ENCODE assay signal across 10 cellular contexts in genomic region chr1:56330400-56331026, GRCh38.
DNase-seq lines count a peak whose midpoint lies in the region; ATAC-seq, FAIRE-seq and TF ChIP-seq lines count a peak whose summit lies in the region.
"Had no signal": no experiment of that assay in that cellular context is flagged by ENCODE, and none has a peak within 500 bp of the region (broad histone marks: within the 10 kb centered on the region; RNA-seq: fewer than 3 reads in every experiment).

No MANE protein-coding gene starts in this region.

- peak; percentile 80 for FAIRE-seq in RCC 7860 (lab: Jason Lieb, UNC)

- 74 to 79% methylated on average over 1 of the region's 1 CpG for WGBS in lower leg skin, 2 donors

- intact Hi-C loops in naive thymus-derived CD4-positive, alpha-beta T cell (cut with micrococcal nuclease): no loop called here
- intact Hi-C loops in lower leg skin (cut with DNase I; ENCODE audit: low total_unique reads) (no loop called here), left ventricle myocardium inferior (cut with micrococcal nuclease) (no loop called here)

- no peak overlapping the region for H3K4me3 ChIP-seq in naive thymus-derived CD4-positive, alpha-beta T cell (ENCODE audit: low read length)
- H3K4me3 ChIP-seq in lower leg skin (ENCODE audit: low read depth, poor library complexity, severe bottlenecking): no peak overlapping the region
- no peak overlapping the region for H3K4me3 ChIP-seq in left ventricle myocardium inferior
- H3K4me3 ChIP-seq: SK-N-MC had no signal

- no peak overlapping the region for H3K4me3 Mint-ChIP-seq in naive thymus-derived CD4-positive, alpha-beta T cell

- H3K4me1 Mint-ChIP-seq in naive thymus-derived CD4-positive, alpha-beta T cell: peaks cover 0 to 7% (median 0%) of the 10 kb centered on the region in 7 donors

- no peaks in the 10 kb centered on the region for H3K36me3 ChIP-seq in naive thymus-derived CD4-positive, alpha-beta T cell (ENCODE audit: control insufficient read depth in 2 of 3, insufficient read depth in 3 of 3, low read length in 3 of 3)
- H3K36me3 ChIP-seq in left ventricle myocardium inferior: no peaks in the 10 kb centered on the region

- DNase-seq in RCC 7860 (ENCODE audit: low spot score): peak; percentile 22
- DNase-seq in naive thymus-derived CD4-positive, alpha-beta T cell: no peak
- DNase-seq in lower leg skin (ENCODE audit: low spot score in 2 of 2): no peak
- DNase-seq in UCSD-AML1 (lab: John Stamatoyannopoulos, UW; ENCODE audit: unreplicated experiment): no peak
- no peak for DNase-seq in left ventricle myocardium inferior
- no peak for DNase-seq in activated CD4-positive, alpha-beta T cell treated with anti-CD3 and anti-CD28 coated beads, Interleukin-2, amount 50 U/mL, for 4 hours
- DNase-seq: left cardiac atrium had no signal

- H3K9me3 ChIP-seq in naive thymus-derived CD4-positive, alpha-beta T cell (ENCODE audit: control insufficient read depth in 2 of 3, low read length in 3 of 3): no peaks in the 10 kb centered on the region
- no peaks in the 10 kb centered on the region for H3K9me3 ChIP-seq in left ventricle myocardium inferior (replicated peaks)

- POLR2A ChIA-PET in naive thymus-derived CD4-positive, alpha-beta T cell (lab: Charles Lee): no interaction called here

- no peaks in the 10 kb centered on the region for H3K4me1 ChIP-seq in naive thymus-derived CD4-positive, alpha-beta T cell (ENCODE audit: control insufficient read depth in 2 of 2, insufficient read depth in 2 of 2, low read length in 2 of 2)
- peaks cover 13% of the 10 kb centered on the region for H3K4me1 ChIP-seq in left ventricle myocardium inferior

- peak; percentile 94 for ATAC-seq in GM19025 (IDR thresholded peaks at IDR 0.05; ENCODE audit: low read depth, unreplicated experiment)
- peak; percentile 88 for ATAC-seq in HG02870 (IDR thresholded peaks at IDR 0.05; ENCODE audit: unreplicated experiment)
- ATAC-seq in naive thymus-derived CD4-positive, alpha-beta T cell: peak; percentile 57

- no peak for TF ChIP-seq POLR2A in lower leg skin (IDR thresholded peaks at IDR 0.05)

- H3K9me3 Mint-ChIP-seq in naive thymus-derived CD4-positive, alpha-beta T cell: peaks cover 0 to 2% (median 0%) of the 10 kb centered on the region in 11 donors

- no peaks in the 10 kb centered on the region for H3K27me3 Mint-ChIP-seq in naive thymus-derived CD4-positive, alpha-beta T cell

- no peaks in the 10 kb centered on the region for H3K27me3 ChIP-seq in naive thymus-derived CD4-positive, alpha-beta T cell (ENCODE audit: control insufficient read depth in 2 of 2, insufficient read depth in 2 of 2, low read length in 2 of 2)
- no peaks in the 10 kb centered on the region for H3K27me3 ChIP-seq in left ventricle myocardium inferior (ENCODE audit: low read depth)

- no peak overlapping the region for H3K27ac Mint-ChIP-seq in naive thymus-derived CD4-positive, alpha-beta T cell

- no peak for TF ChIP-seq CTCF in lower leg skin (IDR thresholded peaks at IDR 0.05)
- no peak for TF ChIP-seq CTCF in left ventricle myocardium inferior (IDR thresholded peaks at IDR 0.05; ENCODE audit: borderline replicate concordance)

- H3K36me3 Mint-ChIP-seq in naive thymus-derived CD4-positive, alpha-beta T cell: no peaks in the 10 kb centered on the region

- CTCF ChIA-PET in naive thymus-derived CD4-positive, alpha-beta T cell (lab: Charles Lee): no interaction called here

- H3K27ac ChIP-seq in naive thymus-derived CD4-positive, alpha-beta T cell (ENCODE audit: low read depth, low read length): no peak overlapping the region
- H3K27ac ChIP-seq in left ventricle myocardium inferior (replicated peaks): no peak overlapping the region
- H3K27ac ChIP-seq: SK-N-MC had no signal
